Comparison of ENCODE assay signal across 26 cellular contexts in genomic region chr17:37523715-37524219, GRCh38. TPM values are rescaled to one million over a fixed set of nuclear protein-coding genes. Genes with fewer than 3 reads are reported as not detected.
DNase-seq lines count a peak whose midpoint lies in the region; ATAC-seq lines count a peak whose summit lies in the region.
"Had no signal": no experiment of that assay in that cellular context is flagged by ENCODE, and none has a peak within 500 bp of the region (broad histone marks: within the 10 kb centered on the region; RNA-seq: fewer than 3 reads in every experiment).

No MANE protein-coding gene starts in this region.

- no peak for DNase-seq in activated CD4-positive, alpha-beta T cell treated with anti-CD3 and anti-CD28 coated beads, Interleukin-2, amount 10 ng/mL, durations not matched to agents 7 days and 5 days
- DNase-seq in activated CD4-positive, alpha-beta T cell treated with anti-CD3 and anti-CD28 coated beads for 4 hours: no peak
- no peak for DNase-seq in CD4-positive, alpha-beta memory T cell
- DNase-seq in activated naive CD4-positive, alpha-beta T cell treated with anti-CD3 and anti-CD28 coated beads, Interleukin-2, amount 50 U/mL, for 72 hours (ENCODE audit: low spot score in 2 of 2): no peak
- no peak for DNase-seq in naive thymus-derived CD4-positive, alpha-beta T cell
- DNase-seq: activated B cell treated with CpG ODN at 0.5 μM for 24 hours; amniotic stem cell; Caco-2; DND-41; effector CD4-positive, alpha-beta T cell; left ventricle myocardium superior; naive B cell; NCI-H1105 treated with DMSO at 0.1 percent for 48 hours; NCI-H2029; NCI-H2227 treated with DMSO at 0.1 percent for 48 hours; NCI-H526 treated with DMSO at 0.1 percent for 48 hours; SHP77 treated with DMSO at 0.1 percent for 48 hours had no signal

- H3K27me3 ChIP-seq in CD4-positive, alpha-beta memory T cell (ENCODE audit: insufficient read depth, low read length): no peaks in the 10 kb centered on the region
- no peaks in the 10 kb centered on the region for H3K27me3 ChIP-seq in naive thymus-derived CD4-positive, alpha-beta T cell (ENCODE audit: control insufficient read depth in 2 of 2, insufficient read depth in 2 of 2, low read length in 2 of 2)
- H3K27me3 ChIP-seq: tibial nerve had no signal

- H3K27me3 Mint-ChIP-seq in activated CD4-positive, alpha-beta T cell treated with anti-CD3 and anti-CD28 coated beads, Interleukin-2, amount 10 ng/mL, durations not matched to agents 7 days and 5 days: no peaks in the 10 kb centered on the region
- no peaks in the 10 kb centered on the region for H3K27me3 Mint-ChIP-seq in CD4-positive, alpha-beta memory T cell
- no peaks in the 10 kb centered on the region for H3K27me3 Mint-ChIP-seq in naive thymus-derived CD4-positive, alpha-beta T cell
- H3K27me3 Mint-ChIP-seq: activated B cell treated with CpG ODN at 0.5 μM for 24 hours, B cell, naive B cell had no signal

- POLR2A ChIA-PET in activated CD4-positive, alpha-beta T cell treated with anti-CD3 and anti-CD28 coated beads, Interleukin-2, amount 10 ng/mL, durations not matched to agents 7 days and 5 days (lab: Charles Lee): no interaction called here
- POLR2A ChIA-PET in CD4-positive, alpha-beta memory T cell (lab: Charles Lee; ENCODE audit: partially characterized antibody): no interaction called here
- POLR2A ChIA-PET in naive thymus-derived CD4-positive, alpha-beta T cell (lab: Charles Lee): no interaction called here

- H3K36me3 Mint-ChIP-seq in activated CD4-positive, alpha-beta T cell treated with anti-CD3 and anti-CD28 coated beads, Interleukin-2, amount 10 ng/mL, durations not matched to agents 7 days and 5 days (ENCODE audit: low read depth): peaks cover 45% of the 10 kb centered on the region
- H3K36me3 Mint-ChIP-seq in CD4-positive, alpha-beta memory T cell: peaks cover 38 to 77% of the 10 kb centered on the region in 2 donors
- no peaks in the 10 kb centered on the region for H3K36me3 Mint-ChIP-seq in activated naive CD4-positive, alpha-beta T cell treated with anti-CD3 and anti-CD28 coated beads, Interleukin-2, amount 50 U/mL, for 72 hours
- peaks cover 6 to 33% (median 20%) of the 10 kb centered on the region in 5 donors for H3K36me3 Mint-ChIP-seq in naive thymus-derived CD4-positive, alpha-beta T cell

- peaks cover 56% of the 10 kb centered on the region for H3K36me3 ChIP-seq in CD4-positive, alpha-beta memory T cell (ENCODE audit: insufficient read depth, low read length)
- H3K36me3 ChIP-seq in naive thymus-derived CD4-positive, alpha-beta T cell (ENCODE audit: control insufficient read depth in 2 of 3, insufficient read depth in 3 of 3, low read length in 3 of 3): peaks cover 8 to 80% (median 12%) of the 10 kb centered on the region in 3 experiments

- CTCF ChIA-PET in activated CD4-positive, alpha-beta T cell treated with anti-CD3 and anti-CD28 coated beads, Interleukin-2, amount 10 ng/mL, durations not matched to agents 7 days and 5 days (lab: Charles Lee): interaction anchor here (0.6 to 0.8 kb wide), 2 partner anchors 9 to 1024 kb away, joined by 3 to 4 read pairs; no protein-coding TSS in a partner anchor
- CTCF ChIA-PET in CD4-positive, alpha-beta memory T cell (lab: Charles Lee; ENCODE audit: partially characterized antibody): no interaction called here
- CTCF ChIA-PET in naive thymus-derived CD4-positive, alpha-beta T cell (lab: Charles Lee): interaction anchor here (0.6 kb wide), 1 partner anchor 12 kb away, joined by 7 read pairs; no protein-coding TSS in a partner anchor

- no peak overlapping the region for H3K4me3 ChIP-seq in CD4-positive, alpha-beta memory T cell (ENCODE audit: low read length in 2 of 2)
- no peak overlapping the region for H3K4me3 ChIP-seq in naive thymus-derived CD4-positive, alpha-beta T cell (ENCODE audit: low read length)
- H3K4me3 ChIP-seq: A549, K562, tibial nerve had no signal

- peak overlapping the region; percentile 51 for H3K27ac Mint-ChIP-seq in activated CD4-positive, alpha-beta T cell treated with anti-CD3 and anti-CD28 coated beads, Interleukin-2, amount 10 ng/mL, durations not matched to agents 7 days and 5 days
- H3K27ac Mint-ChIP-seq in CD4-positive, alpha-beta memory T cell: peak overlapping the region in 4 of 7 donors; percentile 5 to 84 (median 38)
- H3K27ac Mint-ChIP-seq in activated naive CD4-positive, alpha-beta T cell treated with anti-CD3 and anti-CD28 coated beads, Interleukin-2, amount 50 U/mL, for 72 hours: peak overlapping the region; percentile 44 to 75
- H3K27ac Mint-ChIP-seq in naive thymus-derived CD4-positive, alpha-beta T cell: peak overlapping the region; percentile 4 to 88 (median 71)
- H3K27ac Mint-ChIP-seq: activated B cell treated with CpG ODN at 0.5 μM for 24 hours, B cell, mesothelial cell of epicardium had no signal

- H3K4me1 Mint-ChIP-seq in activated CD4-positive, alpha-beta T cell treated with anti-CD3 and anti-CD28 coated beads, Interleukin-2, amount 10 ng/mL, durations not matched to agents 7 days and 5 days: peaks cover 27% of the 10 kb centered on the region
- peaks cover 4 to 31% (median 13%) of the 10 kb centered on the region in 4 donors for H3K4me1 Mint-ChIP-seq in CD4-positive, alpha-beta memory T cell
- H3K4me1 Mint-ChIP-seq in naive thymus-derived CD4-positive, alpha-beta T cell: peaks cover 15 to 25% (median 18%) of the 10 kb centered on the region in 7 donors
- H3K4me1 Mint-ChIP-seq: activated B cell treated with CpG ODN at 0.5 μM for 24 hours, B cell, naive B cell had no signal

- H3K4me3 Mint-ChIP-seq in activated CD4-positive, alpha-beta T cell treated with anti-CD3 and anti-CD28 coated beads, Interleukin-2, amount 10 ng/mL, durations not matched to agents 7 days and 5 days: no peak overlapping the region
- H3K4me3 Mint-ChIP-seq in CD4-positive, alpha-beta memory T cell: no peak overlapping the region
- H3K4me3 Mint-ChIP-seq in naive thymus-derived CD4-positive, alpha-beta T cell: peak overlapping the region in 1 of 10 donors; percentile 65
- H3K4me3 Mint-ChIP-seq: activated B cell treated with CpG ODN at 0.5 μM for 24 hours, B cell, mesothelial cell of epicardium, naive B cell had no signal

- H3K9me3 ChIP-seq in CD4-positive, alpha-beta memory T cell (ENCODE audit: control insufficient read depth in 1 of 2, low read length in 2 of 2): no peaks in the 10 kb centered on the region
- no peaks in the 10 kb centered on the region for H3K9me3 ChIP-seq in naive thymus-derived CD4-positive, alpha-beta T cell (ENCODE audit: control insufficient read depth in 2 of 3, low read length in 3 of 3)
- H3K9me3 ChIP-seq: A549, Caco-2, tibial nerve had no signal

- no peak for ATAC-seq in activated naive CD4-positive, alpha-beta T cell treated with anti-CD3 and anti-CD28 coated beads, Interleukin-2, amount 50 U/mL, for 72 hours
- no peak for ATAC-seq in naive thymus-derived CD4-positive, alpha-beta T cell
- no peak for ATAC-seq in HG03097 (IDR thresholded peaks at IDR 0.05; ENCODE audit: low FRiP score, unreplicated experiment)
- ATAC-seq in HG02678 (IDR thresholded peaks at IDR 0.05; ENCODE audit: unreplicated experiment): no peak
- ATAC-seq in GM21737 (IDR thresholded peaks at IDR 0.05; ENCODE audit: unreplicated experiment): no peak
- ATAC-seq: A549, K562, left ventricle myocardium superior, Panc1 had no signal

- no peaks in the 10 kb centered on the region for H3K9me3 Mint-ChIP-seq in activated CD4-positive, alpha-beta T cell treated with anti-CD3 and anti-CD28 coated beads, Interleukin-2, amount 10 ng/mL, durations not matched to agents 7 days and 5 days
- H3K9me3 Mint-ChIP-seq in CD4-positive, alpha-beta memory T cell: no peaks in the 10 kb centered on the region
- H3K9me3 Mint-ChIP-seq in activated naive CD4-positive, alpha-beta T cell treated with anti-CD3 and anti-CD28 coated beads, Interleukin-2, amount 50 U/mL, for 72 hours: no peaks in the 10 kb centered on the region
- no peaks in the 10 kb centered on the region for H3K9me3 Mint-ChIP-seq in naive thymus-derived CD4-positive, alpha-beta T cell
- H3K9me3 Mint-ChIP-seq: activated B cell treated with CpG ODN at 0.5 μM for 24 hours, mesothelial cell of epicardium, naive B cell had no signal

- intact Hi-C loops in CD4-positive, alpha-beta memory T cell (cut with micrococcal nuclease): no loop called here
- intact Hi-C loops in naive thymus-derived CD4-positive, alpha-beta T cell (cut with micrococcal nuclease): no loop called here

- no peak overlapping the region for H3K27ac ChIP-seq in CD4-positive, alpha-beta memory T cell (ENCODE audit: low read depth, low read length)
- peak overlapping the region; percentile 44 for H3K27ac ChIP-seq in naive thymus-derived CD4-positive, alpha-beta T cell (ENCODE audit: low read depth, low read length)
- H3K27ac ChIP-seq: A549, tibial nerve had no signal

- H3K4me1 ChIP-seq in CD4-positive, alpha-beta memory T cell (ENCODE audit: insufficient read depth, low read length): peaks cover 5% of the 10 kb centered on the region
- H3K4me1 ChIP-seq in naive thymus-derived CD4-positive, alpha-beta T cell (ENCODE audit: control insufficient read depth in 2 of 2, insufficient read depth in 2 of 2, low read length in 2 of 2): no peaks in the 10 kb centered on the region
- H3K4me1 ChIP-seq: A549, Caco-2, tibial nerve had no signal

RNA-seq across cellular contexts. Expression of gene DUSP14, which starts 34.1 kb away (rescaled TPM):
- 10 to 100 TPM in 1 of 2 experiments, 1 to 10 TPM in 1; 9.3 to 11.0 TPM for total RNA-seq in activated CD4-positive, alpha-beta T cell treated with anti-CD3 and anti-CD28 coated beads, Interleukin-2, amount 10 ng/mL, durations not matched to agents 7 days and 5 days
- 1 to 10 TPM; 6.6 to 7.4 TPM for total RNA-seq in CD4-positive, alpha-beta memory T cell
- polyA plus RNA-seq in CD4-positive, alpha-beta memory T cell: 10 to 100 TPM; 16.3 to 17.6 TPM
- 10 to 100 TPM in 1 of 2 donors, 1 to 10 TPM in 1; 7.6 to 13.1 TPM for total RNA-seq in activated naive CD4-positive, alpha-beta T cell treated with anti-CD3 and anti-CD28 coated beads, Interleukin-2, amount 50 U/mL, for 72 hours
- total RNA-seq in naive thymus-derived CD4-positive, alpha-beta T cell: 10 to 100 TPM in 1 of 5 experiments, 1 to 10 TPM in 4; 4.3 to 11.7 (median 8.7) TPM
- polyA plus RNA-seq in naive thymus-derived CD4-positive, alpha-beta T cell: 10 to 100 TPM; 13.0 to 13.1 TPM
